In genomic region chr10:33609546-33609945, GRCh38 we compare ENCODE assay signal across 21 cellular contexts.
DNase-seq lines count a peak whose midpoint lies in the region; ATAC-seq and TF ChIP-seq lines count a peak whose summit lies in the region.
"Had no signal": no experiment of that assay in that cellular context is flagged by ENCODE, and none has a peak within 500 bp of the region (broad histone marks: within the 10 kb centered on the region; RNA-seq: fewer than 3 reads in every experiment).

No MANE protein-coding gene starts in this region.

- H3K4me3 ChIP-seq in hepatocyte = no peak overlapping the region
- H3K4me3 ChIP-seq: MG63 had no signal

- POLR2A ChIA-PET in RWPE1 (lab: Yijun Ruan, JAX; ENCODE audit: low non-redundant PET) = no interaction called here
- POLR2A ChIA-PET in T-cell (lab: Charles Lee) = no interaction called here

- H4K20me1 ChIP-seq in hepatocyte (ENCODE audit: insufficient read depth, poor library complexity, severe bottlenecking) = no peaks in the 10 kb centered on the region

- H3K9me3 ChIP-seq in hepatocyte (ENCODE audit: low read depth) = no peaks in the 10 kb centered on the region
- H3K9me3 ChIP-seq: MG63 had no signal

- peaks cover 7 to 17% of the 10 kb centered on the region in 2 donors for H3K27me3 Mint-ChIP-seq in T-cell
- no peaks in the 10 kb centered on the region for H3K27me3 Mint-ChIP-seq in stimulated activated memory B cell treated with anti-CD40 and anti-IgM and Interleukin-4, amounts not matched to agents 10 μg/mL and 1 μg/mL and 100 μg/mL, for 72 hours
- no peaks in the 10 kb centered on the region for H3K27me3 Mint-ChIP-seq in effector memory CD8-positive, alpha-beta T cell
- H3K27me3 Mint-ChIP-seq: IgD-negative memory B cell had no signal

- H3K27me3 ChIP-seq in hepatocyte = no peaks in the 10 kb centered on the region
- H3K27me3 ChIP-seq: MG63 had no signal

- H3K9me3 Mint-ChIP-seq in T-cell = peaks cover 11 to 24% (median 22%) of the 10 kb centered on the region in 3 donors
- H3K9me3 Mint-ChIP-seq in stimulated activated memory B cell treated with anti-CD40 and anti-IgM and Interleukin-4, amounts not matched to agents 10 μg/mL and 1 μg/mL and 100 μg/mL, for 72 hours = peaks cover 21% of the 10 kb centered on the region
- H3K9me3 Mint-ChIP-seq in effector memory CD8-positive, alpha-beta T cell = peaks cover 6 to 7% of the 10 kb centered on the region in 2 donors

- no peaks in the 10 kb centered on the region for H3K79me2 ChIP-seq in hepatocyte

- no peak overlapping the region for H3K27ac Mint-ChIP-seq in T-cell
- H3K27ac Mint-ChIP-seq in stimulated activated memory B cell treated with anti-CD40 and anti-IgM and Interleukin-4, amounts not matched to agents 10 μg/mL and 1 μg/mL and 100 μg/mL, for 72 hours = no peak overlapping the region
- no peak overlapping the region for H3K27ac Mint-ChIP-seq in effector memory CD8-positive, alpha-beta T cell
- H3K27ac Mint-ChIP-seq: IgD-negative memory B cell had no signal

- H3K4me1 ChIP-seq in hepatocyte (ENCODE audit: insufficient read depth) = no peaks in the 10 kb centered on the region

- no peak overlapping the region for H3K4me3 Mint-ChIP-seq in T-cell
- no peak overlapping the region for H3K4me3 Mint-ChIP-seq in stimulated activated memory B cell treated with anti-CD40 and anti-IgM and Interleukin-4, amounts not matched to agents 10 μg/mL and 1 μg/mL and 100 μg/mL, for 72 hours
- H3K4me3 Mint-ChIP-seq in effector memory CD8-positive, alpha-beta T cell = no peak overlapping the region
- H3K4me3 Mint-ChIP-seq: IgD-negative memory B cell had no signal

- peak; percentile 14 for DNase-seq in SIG-M5 treated with dmso at 0.1 percent for 504 hours (lab: John Stamatoyannopoulos, UW; ENCODE audit: unreplicated experiment)
- DNase-seq in SIG-M5 (lab: John Stamatoyannopoulos, UW) = no peak
- peak; percentile 14 for DNase-seq in RWPE1 (ENCODE audit: low spot score)
- peak; percentile 16 for DNase-seq in hepatocyte (ENCODE audit: low spot score)
- DNase-seq in NCI-H1092 (lab: John Stamatoyannopoulos, UW) = no peak
- DNase-seq in T-cell = no peak
- DNase-seq in effector memory CD8-positive, alpha-beta T cell = no peak
- DNase-seq: GF-D8; Karpas-422; MG63; NCI-H1048; NCI-H1436 treated with DMSO at 0.1 percent for 48 hours; NCI-H2029; NCI-H2171; NK-92 treated with Interleukin-12 subunit alpha and Interleukin-12 subunit beta, amount 100 ng/mL, for 24 hours; SHP77 treated with DMSO at 0.1 percent for 48 hours had no signal

- no peak overlapping the region for H3K27ac ChIP-seq in RWPE1
- H3K27ac ChIP-seq in hepatocyte = peak overlapping the region; percentile 55
- H3K27ac ChIP-seq: 22Rv1, HL-60 had no signal

- no peaks in the 10 kb centered on the region for H3K36me3 ChIP-seq in hepatocyte (replicated peaks; ENCODE audit: insufficient read depth, low read depth)
- H3K36me3 ChIP-seq: MG63 had no signal

- H3K4me2 ChIP-seq in hepatocyte = no peak overlapping the region

- peaks cover 0 to 5% (median 0%) of the 10 kb centered on the region in 3 donors for H3K4me1 Mint-ChIP-seq in T-cell
- H3K4me1 Mint-ChIP-seq in stimulated activated memory B cell treated with anti-CD40 and anti-IgM and Interleukin-4, amounts not matched to agents 10 μg/mL and 1 μg/mL and 100 μg/mL, for 72 hours = no peaks in the 10 kb centered on the region
- peaks cover 5% of the 10 kb centered on the region in 2 donors for H3K4me1 Mint-ChIP-seq in effector memory CD8-positive, alpha-beta T cell (ENCODE audit: low read depth in 2 of 2)
- H3K4me1 Mint-ChIP-seq: IgD-negative memory B cell had no signal

- TF ChIP-seq CTCF in RWPE1 (conservative IDR thresholded peaks at IDR 0.05; ENCODE audit: low read depth) (no peak), hepatocyte (IDR thresholded peaks at IDR 0.05; ENCODE audit: poor library complexity) (no peak)

- CTCF ChIA-PET in RWPE1 (lab: Yijun Ruan, JAX) = no interaction called here
- CTCF ChIA-PET in T-cell (lab: Charles Lee) = no interaction called here

- H3K9me2 ChIP-seq in hepatocyte (replicated peaks; ENCODE audit: insufficient read depth) = no peaks in the 10 kb centered on the region

- ATAC-seq in T-cell (replicated peaks in 1 of 4) = no peak
- ATAC-seq in stimulated activated memory B cell treated with anti-CD40 and anti-IgM and Interleukin-4, amounts not matched to agents 10 μg/mL and 1 μg/mL and 100 μg/mL, for 72 hours = no peak
- no peak for ATAC-seq in effector memory CD8-positive, alpha-beta T cell (replicated peaks)
- ATAC-seq: HCT116 had no signal

- H3K36me3 Mint-ChIP-seq in T-cell = no peaks in the 10 kb centered on the region
- no peaks in the 10 kb centered on the region for H3K36me3 Mint-ChIP-seq in stimulated activated memory B cell treated with anti-CD40 and anti-IgM and Interleukin-4, amounts not matched to agents 10 μg/mL and 1 μg/mL and 100 μg/mL, for 72 hours
- H3K36me3 Mint-ChIP-seq in effector memory CD8-positive, alpha-beta T cell (ENCODE audit: insufficient read depth) = no peaks in the 10 kb centered on the region
- H3K36me3 Mint-ChIP-seq: IgD-negative memory B cell had no signal

- no peak overlapping the region for H2AFZ ChIP-seq in hepatocyte

Comparison
In these comparisons a context has a peak if more than half of its experiments do, and no peak if none do; other contexts are left out.
1. DNase-seq: peak in SIG-M5 treated with dmso at 0.1 percent for 504 hours (single experiment), RWPE1 (single experiment) and hepatocyte (single experiment); none in SIG-M5 (single experiment), NCI-H1092 (single experiment), T-cell (0 of 34) and effector memory CD8-positive, alpha-beta T cell (0 of 3).